2 cellular contexts compared by ENCODE assay signal in genomic region chr10:102226542-102226870, GRCh38.
TF ChIP-seq lines count a peak whose summit lies in the region.

No MANE protein-coding gene starts in this region.

TF ChIP-seq in SK-N-SH, 30 proteins besides CTCF, POLR2A, EP300 and RAD21 (continued from another document):
- TF ChIP-seq ZBTB33 (IDR thresholded peaks at IDR 0.05; ENCODE audit: borderline replicate concordance, low read depth) (no peak), NRF1 (IDR thresholded peaks at IDR 0.05; ENCODE audit: low read depth, low read length) (no peak), CHD2 (IDR thresholded peaks at IDR 0.05; ENCODE audit: low read length, partially characterized antibody) (no peak), TEAD4 (IDR thresholded peaks at IDR 0.05; ENCODE audit: borderline replicate concordance, insufficient read depth) (no peak), GATA2 (CRISPR knock-in tag; IDR thresholded peaks at IDR 0.05) (no peak), TAF1 (IDR thresholded peaks at IDR 0.05; ENCODE audit: borderline replicate concordance, low read depth, low read length) (no peak)
- TF ChIP-seq, protein P1, sequence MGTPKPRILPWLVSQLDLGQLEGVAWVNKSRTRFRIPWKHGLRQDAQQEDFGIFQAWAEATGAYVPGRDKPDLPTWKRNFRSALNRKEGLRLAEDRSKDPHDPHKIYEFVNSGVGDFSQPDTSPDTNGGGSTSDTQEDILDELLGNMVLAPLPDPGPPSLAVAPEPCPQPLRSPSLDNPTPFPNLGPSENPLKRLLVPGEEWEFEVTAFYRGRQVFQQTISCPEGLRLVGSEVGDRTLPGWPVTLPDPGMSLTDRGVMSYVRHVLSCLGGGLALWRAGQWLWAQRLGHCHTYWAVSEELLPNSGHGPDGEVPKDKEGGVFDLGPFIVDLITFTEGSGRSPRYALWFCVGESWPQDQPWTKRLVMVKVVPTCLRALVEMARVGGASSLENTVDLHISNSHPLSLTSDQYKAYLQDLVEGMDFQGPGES (IDR thresholded peaks at IDR 0.05; ENCODE audit: low read depth, low read length), result no peak
- TF ChIP-seq, protein P2, sequence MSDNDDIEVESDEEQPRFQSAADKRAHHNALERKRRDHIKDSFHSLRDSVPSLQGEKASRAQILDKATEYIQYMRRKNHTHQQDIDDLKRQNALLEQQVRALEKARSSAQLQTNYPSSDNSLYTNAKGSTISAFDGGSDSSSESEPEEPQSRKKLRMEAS (IDR thresholded peaks at IDR 0.05; ENCODE audit: low read depth), result no peak

TF ChIP-seq in SK-N-SH treated with all-trans-retinoic acid at 6 μM for 48 hours, 23 proteins besides CTCF, POLR2A, EP300 and RAD21 (continued from another document):
- TF ChIP-seq TSHZ2 (CRISPR knock-in tag; IDR thresholded peaks at IDR 0.05) (no peak), OSR1 (CRISPR knock-in tag; IDR thresholded peaks at IDR 0.05) (no peak), ZNF70 (CRISPR knock-in tag; IDR thresholded peaks at IDR 0.05) (no peak), ZFP3 (CRISPR knock-in tag; IDR thresholded peaks at IDR 0.05) (no peak), ZFP30 (CRISPR knock-in tag; IDR thresholded peaks at IDR 0.05) (no peak), CSDC2 (CRISPR knock-in tag; IDR thresholded peaks at IDR 0.05) (no peak), ISL1 (CRISPR knock-in tag; IDR thresholded peaks at IDR 0.05) (no peak), SNAI2 (CRISPR knock-in tag; IDR thresholded peaks at IDR 0.05) (no peak)
- TF ChIP-seq, protein P3, sequence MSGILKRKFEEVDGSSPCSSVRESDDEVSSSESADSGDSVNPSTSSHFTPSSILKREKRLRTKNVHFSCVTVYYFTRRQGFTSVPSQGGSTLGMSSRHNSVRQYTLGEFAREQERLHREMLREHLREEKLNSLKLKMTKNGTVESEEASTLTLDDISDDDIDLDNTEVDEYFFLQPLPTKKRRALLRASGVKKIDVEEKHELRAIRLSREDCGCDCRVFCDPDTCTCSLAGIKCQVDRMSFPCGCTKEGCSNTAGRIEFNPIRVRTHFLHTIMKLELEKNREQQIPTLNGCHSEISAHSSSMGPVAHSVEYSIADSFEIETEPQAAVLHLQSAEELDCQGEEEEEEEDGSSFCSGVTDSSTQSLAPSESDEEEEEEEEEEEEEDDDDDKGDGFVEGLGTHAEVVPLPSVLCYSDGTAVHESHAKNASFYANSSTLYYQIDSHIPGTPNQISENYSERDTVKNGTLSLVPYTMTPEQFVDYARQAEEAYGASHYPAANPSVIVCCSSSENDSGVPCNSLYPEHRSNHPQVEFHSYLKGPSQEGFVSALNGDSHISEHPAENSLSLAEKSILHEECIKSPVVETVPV (CRISPR knock-in tag; IDR thresholded peaks at IDR 0.05), result no peak
- TF ChIP-seq, protein P4, sequence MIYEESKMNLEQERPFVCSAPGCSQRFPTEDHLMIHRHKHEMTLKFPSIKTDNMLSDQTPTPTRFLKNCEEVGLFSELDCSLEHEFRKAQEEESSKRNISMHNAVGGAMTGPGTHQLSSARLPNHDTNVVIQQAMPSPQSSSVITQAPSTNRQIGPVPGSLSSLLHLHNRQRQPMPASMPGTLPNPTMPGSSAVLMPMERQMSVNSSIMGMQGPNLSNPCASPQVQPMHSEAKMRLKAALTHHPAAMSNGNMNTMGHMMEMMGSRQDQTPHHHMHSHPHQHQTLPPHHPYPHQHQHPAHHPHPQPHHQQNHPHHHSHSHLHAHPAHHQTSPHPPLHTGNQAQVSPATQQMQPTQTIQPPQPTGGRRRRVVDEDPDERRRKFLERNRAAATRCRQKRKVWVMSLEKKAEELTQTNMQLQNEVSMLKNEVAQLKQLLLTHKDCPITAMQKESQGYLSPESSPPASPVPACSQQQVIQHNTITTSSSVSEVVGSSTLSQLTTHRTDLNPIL (CRISPR knock-in tag; IDR thresholded peaks at IDR 0.05; ENCODE audit: low read depth), result no peak
